8 cellular contexts compared by ENCODE assay signal in the genomic region with DNA sequence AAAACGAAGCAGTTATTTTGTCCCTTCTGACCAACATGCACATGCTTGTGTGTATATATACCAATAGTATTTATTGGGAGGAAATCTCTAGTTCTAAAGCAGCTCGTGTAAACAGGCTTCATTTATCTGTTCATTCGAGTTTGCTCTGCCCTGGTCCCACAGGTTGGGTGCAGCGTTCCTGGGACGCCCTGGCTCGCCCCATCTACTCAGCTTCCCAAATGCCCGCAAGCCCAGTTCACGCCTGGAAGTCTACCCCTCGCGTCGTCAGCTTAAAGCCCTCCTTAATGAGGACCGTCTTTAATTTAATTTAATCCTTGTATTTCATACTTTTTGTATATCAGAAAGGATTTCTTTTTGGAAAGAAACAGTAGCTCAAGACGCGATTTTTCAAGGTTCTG. TPM values are rescaled to one million over a fixed set of nuclear protein-coding genes. Genes with fewer than 3 reads are reported as not detected.
DNase-seq lines count a peak whose midpoint lies in the region; ATAC-seq, FAIRE-seq and TF ChIP-seq lines count a peak whose summit lies in the region.

No MANE protein-coding gene starts in this region.

- peak overlapping the region; percentile 27 for H3K4me3 ChIP-seq in cardiac muscle cell
- H3K4me3 ChIP-seq in choroid plexus epithelial cell (ENCODE audit: low read depth, low read length) = peak overlapping the region; percentile 60
- H3K4me3 ChIP-seq in mesodermal cell (ENCODE audit: extremely low read depth, insufficient read depth, low read length, poor library complexity, severe bottlenecking) = peak overlapping the region; percentile 39

- WGBS in mesodermal cell (ENCODE audit: insufficient coverage in 2 of 2), 2 experiments = 33 to 41% methylated on average over 7 to 11 of the region's 14 CpGs

- no peak for FAIRE-seq in frontal cortex (lab: Jason Lieb, UNC)

- no peak for DNase-seq in cardiac muscle cell (ENCODE audit: low read depth in 1 of 2, low spot score in 1 of 2)
- DNase-seq in cardiac septum (ENCODE audit: low spot score) = no peak
- no peak for DNase-seq in choroid plexus epithelial cell (ENCODE audit: low read depth)
- no peak for DNase-seq in frontal cortex (ENCODE audit: low spot score in 2 of 2)
- no peak for DNase-seq in medulla oblongata (ENCODE audit: extremely low spot score)
- DNase-seq in germinal center (ENCODE audit: low spot score) = no peak

- H3K36me3 ChIP-seq in cardiac muscle cell = no peaks in the 10 kb centered on the region
- H3K36me3 ChIP-seq in mesodermal cell (ENCODE audit: control insufficient read depth, insufficient read depth, low read length) = no peaks in the 10 kb centered on the region

- no peak for ATAC-seq in GM19328 (IDR thresholded peaks at IDR 0.05; ENCODE audit: unreplicated experiment)

- H3K4me1 ChIP-seq in cardiac muscle cell (ENCODE audit: low read depth) = no peaks in the 10 kb centered on the region
- peaks cover 3% of the 10 kb centered on the region for H3K4me1 ChIP-seq in mesodermal cell (ENCODE audit: control insufficient read depth, insufficient read depth, low read length, poor library complexity, severe bottlenecking)

- H3K27me3 ChIP-seq in cardiac muscle cell = peaks cover 39% of the 10 kb centered on the region

- H3K27ac ChIP-seq in cardiac muscle cell (no peak overlapping the region), mesodermal cell (ENCODE audit: low read depth, low read length, severe bottlenecking) (no peak overlapping the region)

- intact Hi-C loops in cardiac septum (cut with DNase I) = no loop called here

- TF ChIP-seq CTCF in cardiac muscle cell (IDR thresholded peaks at IDR 0.05; ENCODE audit: low read depth, low read length) (no peak), choroid plexus epithelial cell (conservative IDR thresholded peaks at IDR 0.05; ENCODE audit: low read depth, low read length) (no peak)

- H3K9me3 ChIP-seq in cardiac muscle cell (ENCODE audit: low read depth) = no peaks in the 10 kb centered on the region
- no peaks in the 10 kb centered on the region for H3K9me3 ChIP-seq in mesodermal cell (ENCODE audit: control insufficient read depth, low read length)

RNA-seq across cellular contexts. Expression of gene THSD1, which starts 0.6 kb away (rescaled TPM):
- total RNA-seq in cardiac muscle cell (0.66 and 0.85 TPM in 2 replicates), cardiac septum (6.8 TPM), frontal cortex (12.2 TPM)
- not detected in 2 replicates for polyA plus RNA-seq in cardiac muscle cell
- polyA plus RNA-seq in mesodermal cell (2013, experiment 1 of 2) = 16.8 TPM
- 12.8 TPM for polyA plus RNA-seq in mesodermal cell (2013, experiment 2 of 2)

RNA-seq across cellular contexts. Expression of gene VPS36, which starts 45.1 kb away (rescaled TPM):
- 23.8 and 31.7 TPM in 2 replicates for total RNA-seq in cardiac muscle cell
- polyA plus RNA-seq in cardiac muscle cell = 24.6 and 30.8 TPM in 2 replicates
- 30.2 TPM for total RNA-seq in cardiac septum
- polyA plus RNA-seq in mesodermal cell (2013, experiment 1 of 2) = 23.9 TPM
- polyA plus RNA-seq in mesodermal cell (2013, experiment 2 of 2) = 24.9 TPM
- 51.4 TPM for total RNA-seq in frontal cortex

RNA-seq across cellular contexts. Expression of gene CKAP2, which starts 49.9 kb away (rescaled TPM):
- total RNA-seq in cardiac muscle cell (9.9 and 47.2 TPM in 2 replicates), cardiac septum (7.4 TPM), frontal cortex (20.8 TPM)
- 24.9 and 82.6 TPM in 2 replicates for polyA plus RNA-seq in cardiac muscle cell
- 71.7 TPM for polyA plus RNA-seq in mesodermal cell (2013, experiment 1 of 2)
- 90.5 TPM for polyA plus RNA-seq in mesodermal cell (2013, experiment 2 of 2)
